15 cellular contexts compared by ENCODE assay signal in genomic region chr17:66953661-66954060, GRCh38. TPM values are rescaled to one million over a fixed set of nuclear protein-coding genes. Genes with fewer than 3 reads are reported as not detected.
A peak's percentile ranks its signal among the peaks of the same experiment; 100 is the strongest.
DNase-seq lines count a peak whose midpoint lies in the region; TF ChIP-seq lines count a peak whose summit lies in the region.
"Had no signal": no experiment of that assay in that cellular context is flagged by ENCODE, and none has a peak within 500 bp of the region (broad histone marks: within the 10 kb centered on the region; RNA-seq: fewer than 3 reads in every experiment).

No MANE protein-coding gene starts in this region.

- DNase-seq in DMS 273 treated with DMSO at 0.1 percent for 48 hours (lab: John Stamatoyannopoulos, UW) (peak; percentile 74), NCI-H446 treated with DMSO at 0.1 percent for 48 hours (lab: John Stamatoyannopoulos, UW) (peak; percentile 93), dorsolateral prefrontal cortex (peak in 8 of 10 donors; percentile 45 to 73 (median 61)), prostate gland (ENCODE audit: low spot score) (peak; percentile 44), midbrain (lab: John Stamatoyannopoulos, UW) (no peak)
- no peak for DNase-seq in stimulated activated CD8-positive, alpha-beta memory T cell treated with anti-CD3 and anti-CD28 coated beads, Interleukin-4, amount 100 ng/mL, for 48 hours
- no peak for DNase-seq in stimulated activated CD4-positive, alpha-beta T cell treated with anti-CD3 and anti-CD28 coated beads, Interleukin-4, amount 100 ng/mL, for 24 hours
- DNase-seq: DMS79; GOT3; left colon; NCI-H2081 treated with DMSO at 0.1 percent for 48 hours; stimulated activated CD4-positive, alpha-beta T cell treated with anti-CD3 and anti-CD28 coated beads, Interleukin-2, amount 100 ng/mL, for 48 hours; T-helper 17 cell; testis had no signal

- H3K9me3 ChIP-seq in prostate gland, result no peaks in the 10 kb centered on the region
- H3K9me3 ChIP-seq: testis had no signal

- H3K27me3 ChIP-seq in dorsolateral prefrontal cortex (peaks cover 0 to 10% (median 0%) of the 10 kb centered on the region in 45 donors), prostate gland (replicated peaks; ENCODE audit: insufficient read depth) (no peaks in the 10 kb centered on the region)
- H3K27me3 ChIP-seq: testis had no signal

- no peaks in the 10 kb centered on the region for H3K36me3 ChIP-seq in prostate gland

- H3K4me1 ChIP-seq in prostate gland (replicated peaks), result peaks cover 13% of the 10 kb centered on the region
- H3K4me1 ChIP-seq: testis had no signal

- intact Hi-C loops in dorsolateral prefrontal cortex (cut with DNase I) (no loop called here), prostate gland (cut with DNase I) (no loop called here)

- TF ChIP-seq POLR2A in prostate gland (IDR thresholded peaks at IDR 0.05), result no peak

- H3K4me3 ChIP-seq in dorsolateral prefrontal cortex (peak overlapping the region in 1 of 59 donors; percentile 9), prostate gland (no peak overlapping the region)
- H3K4me3 ChIP-seq: testis had no signal

- TF ChIP-seq CTCF in dorsolateral prefrontal cortex (IDR thresholded peaks at IDR 0.05 in 54 of 56, conservative IDR thresholded peaks at IDR 0.05 in 2 of 56; ENCODE audit: low read depth in 1 of 56, partially characterized antibody in 56 of 56) (no peak), prostate gland (IDR thresholded peaks at IDR 0.05) (no peak)

- H3K27ac ChIP-seq in dorsolateral prefrontal cortex, result peak overlapping the region in 4 of 59 donors; percentile 13 to 20 (median 18)
- peak overlapping the region in 1 of 2 donors; percentile 84 for H3K27ac ChIP-seq in prostate gland
- H3K27ac ChIP-seq: testis had no signal

- WGBS in prostate gland, result 28% methylated on average over 6 of the region's 6 CpGs

RNA-seq across cellular contexts. Expression of gene CACNG4, which starts 10.8 kb away (rescaled TPM):
- total RNA-seq in dorsolateral prefrontal cortex, result 10 to 100 TPM in 59 of 120 experiments, 1 to 10 TPM in 61; 4.9 to 21.4 (median 9.9) TPM
- 10 to 100 TPM in 1 of 2 donors, 1 to 10 TPM in 1; 9.5 to 12.9 TPM for total RNA-seq in prostate gland
- total RNA-seq: activated T-helper 1 cell treated with anti-CD3 and anti-CD28 coated beads, Interleukin-12 subunit alpha, Interleukin-12 subunit beta, Interleukin-2, Interleukin-4 antibody, amounts not matched to agents 30 ng/mL and 10 ng/mL and 1 ng/mL, durations not matched to agents 14 hours and 24 hours and 36 hours; T-helper 17 cell had no signal

Comparison
In these comparisons a context has a peak if more than half of its experiments do, and no peak if none do; other contexts are left out.
1. DNase-seq: peak in DMS 273 treated with DMSO at 0.1 percent for 48 hours (single experiment), NCI-H446 treated with DMSO at 0.1 percent for 48 hours (single experiment), dorsolateral prefrontal cortex (8 of 10) and prostate gland (single experiment); none in stimulated activated CD8-positive, alpha-beta memory T cell treated with anti-CD3 and anti-CD28 coated beads, Interleukin-4, amount 100 ng/mL, for 48 hours (single experiment), midbrain (single experiment) and stimulated activated CD4-positive, alpha-beta T cell treated with anti-CD3 and anti-CD28 coated beads, Interleukin-4, amount 100 ng/mL, for 24 hours (single experiment).